ENCODE assay signal across 8 cellular contexts in genomic region chr6:27890351-27891299, GRCh38. TPM values are rescaled to one million over a fixed set of nuclear protein-coding genes. Genes with fewer than 3 reads are reported as not detected.
DNase-seq lines count a peak whose midpoint lies in the region; ATAC-seq, FAIRE-seq and TF ChIP-seq lines count a peak whose summit lies in the region.

No MANE protein-coding gene starts in this region.

- intact Hi-C loops in lower lobe of right lung (cut with DNase I), result no loop called here

- H3K27me3 ChIP-seq in lower lobe of right lung (ENCODE audit: low read depth), result peaks cover 35% of the 10 kb centered on the region

- no peaks in the 10 kb centered on the region for H3K9me3 ChIP-seq in lower lobe of right lung

- no peak for TF ChIP-seq CTCF in HFF-Myc (IDR thresholded peaks at IDR 0.05; ENCODE audit: low read depth, low read length, missing control alignments)
- TF ChIP-seq CTCF in lower lobe of right lung (IDR thresholded peaks at IDR 0.05), result no peak

- peak; percentile 98 for TF ChIP-seq POLR2A in GM12892 (IDR thresholded peaks at IDR 0.05; ENCODE audit: low read depth, low read length)

- peaks cover 30% of the 10 kb centered on the region for H3K4me1 ChIP-seq in lower lobe of right lung

- H3K36me3 ChIP-seq in lower lobe of right lung, result no peaks in the 10 kb centered on the region

- H3K4me3 ChIP-seq in HFF-Myc (replicated peaks; ENCODE audit: low read depth, low read length) (peak overlapping the region; percentile 67), lower lobe of right lung (peak overlapping the region; percentile 35)

- peak; percentile 90 for FAIRE-seq in GM12892 (lab: Jason Lieb, UNC)

- peak; percentile 30 to 35 for ATAC-seq in lower lobe of right lung

- DNase-seq in GM12892 (ENCODE audit: insufficient read length), result no peak
- peak; percentile 96 for DNase-seq in HFF-Myc (ENCODE audit: extremely low read depth, low read depth)
- DNase-seq in NAMALWA (ENCODE audit: low spot score), result peak; percentile 97
- DNase-seq in activated CD4-positive, CD25-positive, alpha-beta regulatory T cell treated with anti-CD3 and anti-CD28 coated beads, Interleukin-2, amount 50 U/mL, for 72 hours, result peak; percentile 78
- peak; percentile 84 for DNase-seq in dedifferentiated amniotic fluid mesenchymal stem cell (ENCODE audit: extremely low spot score)
- DNase-seq in lower lobe of right lung, result peak; percentile 65
- peak; percentile 42 to 84 (median 72) for DNase-seq in stimulated activated naive CD4-positive, alpha-beta T cell (lab: John Stamatoyannopoulos, UW)
- DNase-seq in NCI-H510A (lab: John Stamatoyannopoulos, UW), result no peak

- peak overlapping the region; percentile 20 for H3K27ac ChIP-seq in lower lobe of right lung

RNA-seq across cellular contexts. Expression of gene OR2B2, which starts 21.6 kb away (rescaled TPM):
- polyA plus RNA-seq in GM12892 (2012; ENCODE audit: missing spikeins), result not detected
- total RNA-seq in lower lobe of right lung, result not detected

Comparison
In these comparisons a context has a peak if more than half of its experiments do, and no peak if none do; other contexts are left out.
1. DNase-seq: peak in HFF-Myc (single experiment), NAMALWA (single experiment), activated CD4-positive, CD25-positive, alpha-beta regulatory T cell treated with anti-CD3 and anti-CD28 coated beads, Interleukin-2, amount 50 U/mL, for 72 hours (single experiment), dedifferentiated amniotic fluid mesenchymal stem cell (single experiment), lower lobe of right lung (single experiment) and stimulated activated naive CD4-positive, alpha-beta T cell (6 of 6); none in GM12892 (single experiment) and NCI-H510A (single experiment).